ENCODE assay signal across 24 cellular contexts in genomic region chr6:131861356-131861755, GRCh38. TPM values are rescaled to one million over a fixed set of nuclear protein-coding genes. Genes with fewer than 3 reads are reported as not detected.
A peak's percentile ranks its signal among the peaks of the same experiment; 100 is the strongest.
DNase-seq lines count a peak whose midpoint lies in the region; ATAC-seq and TF ChIP-seq lines count a peak whose summit lies in the region.
"Had no signal": no experiment of that assay in that cellular context is flagged by ENCODE, and none has a peak within 500 bp of the region (broad histone marks: within the 10 kb centered on the region; RNA-seq: fewer than 3 reads in every experiment).

No MANE protein-coding gene starts in this region.

- no peaks in the 10 kb centered on the region for H3K79me1 ChIP-seq in IMR-90 (ENCODE audit: low read depth in 1 of 2, low read length in 2 of 2)
- no peaks in the 10 kb centered on the region for H3K79me1 ChIP-seq in mesenchymal stem cell (replicated peaks; ENCODE audit: low read length, poor library complexity, severe bottlenecking)

- H3K23ac ChIP-seq in IMR-90 (ENCODE audit: low read depth, low read length) (no peak overlapping the region), mesenchymal stem cell (ENCODE audit: low read length in 2 of 2) (no peak overlapping the region)

- no peak overlapping the region for H4K91ac ChIP-seq in IMR-90 (ENCODE audit: insufficient read depth, low read depth, low read length)
- H4K91ac ChIP-seq in mesenchymal stem cell (ENCODE audit: low read length): no peak overlapping the region

- no peak for TF ChIP-seq CTCF in AG09319 (IDR thresholded peaks at IDR 0.05; ENCODE audit: low read depth, low read length)
- TF ChIP-seq CTCF in IMR-90 (conservative IDR thresholded peaks at IDR 0.05; ENCODE audit: low read depth, low read length): no peak
- no peak for TF ChIP-seq CTCF in cardiac fibroblast (IDR thresholded peaks at IDR 0.05; ENCODE audit: low read depth, low read length)
- TF ChIP-seq CTCF in left ventricle myocardium inferior (IDR thresholded peaks at IDR 0.05; ENCODE audit: borderline replicate concordance): no peak
- no peak for TF ChIP-seq CTCF in uterus (IDR thresholded peaks at IDR 0.05)

- H4K5ac ChIP-seq in IMR-90 (ENCODE audit: low read depth, low read length): no peak overlapping the region

- no peak for TF ChIP-seq RAD21 in IMR-90 (IDR thresholded peaks at IDR 0.05; ENCODE audit: low read length)

- H3K27ac ChIP-seq in IMR-90 (ENCODE audit: insufficient read depth, low read length) (peak overlapping the region; percentile 16; the same call in 1 of the 2 replicates), mesenchymal stem cell (ENCODE audit: low read length, poor library complexity, severe bottlenecking) (peak overlapping the region; percentile 69), left ventricle myocardium inferior (replicated peaks) (no peak overlapping the region), uterus (no peak overlapping the region)
- H3K27ac ChIP-seq: heart left ventricle, right atrium auricular region, vagina had no signal

- H3K14ac ChIP-seq in IMR-90 (replicated peaks; ENCODE audit: low read depth, low read length): no peak overlapping the region
- H3K14ac ChIP-seq in mesenchymal stem cell (ENCODE audit: low read length in 2 of 2): no peak overlapping the region

- CTCF ChIA-PET in IMR-90 (lab: Yijun Ruan, JAX): interaction anchor here (1.1 kb wide), 1 partner anchor 15 kb away, joined by 3 read pairs; no protein-coding TSS in a partner anchor

- H3K27me3 ChIP-seq in IMR-90 (ENCODE audit: control insufficient read depth, insufficient read depth, low read length): no peaks in the 10 kb centered on the region
- H3K27me3 ChIP-seq in mesenchymal stem cell (ENCODE audit: control insufficient read depth in 1 of 2, insufficient read depth in 1 of 2, low read length in 2 of 2): no peaks in the 10 kb centered on the region
- H3K27me3 ChIP-seq in left ventricle myocardium inferior (ENCODE audit: low read depth): no peaks in the 10 kb centered on the region
- no peaks in the 10 kb centered on the region for H3K27me3 ChIP-seq in uterus
- H3K27me3 ChIP-seq: heart left ventricle, right atrium auricular region, vagina had no signal

- no peak overlapping the region for H3K56ac ChIP-seq in IMR-90 (ENCODE audit: extremely low read depth, insufficient read depth, low read length)

- no peak overlapping the region for H3K18ac ChIP-seq in IMR-90 (ENCODE audit: low read depth, low read length)
- no peak overlapping the region for H3K18ac ChIP-seq in mesenchymal stem cell (ENCODE audit: low read depth in 1 of 2, low read length in 2 of 2)

- WGBS in IMR-90 (ENCODE audit: extremely low coverage in 2 of 2, insufficient read length in 1 of 2), 2 experiments: no CpG with 5 or more reads among the region's 1 CpG
- WGBS in mesenchymal stem cell: no CpG with 5 or more reads among the region's 1 CpG

- no peak overlapping the region for H3K4me3 ChIP-seq in IMR-90 (ENCODE audit: insufficient read depth, low read depth, low read length)
- no peak overlapping the region for H3K4me3 ChIP-seq in cardiac fibroblast (replicated peaks in 1 of 2; ENCODE audit: low read depth in 2 of 2, low read length in 2 of 2)
- H3K4me3 ChIP-seq in mesenchymal stem cell (ENCODE audit: insufficient read depth in 1 of 2, low read depth in 1 of 2, low read length in 2 of 2): no peak overlapping the region
- H3K4me3 ChIP-seq in left ventricle myocardium inferior: no peak overlapping the region
- no peak overlapping the region for H3K4me3 ChIP-seq in uterus
- H3K4me3 ChIP-seq: GM12878, heart left ventricle, right atrium auricular region, vagina had no signal

- H4K8ac ChIP-seq in IMR-90 (ENCODE audit: low read depth in 2 of 2, low read length in 2 of 2) (no peak overlapping the region; a peak in 1 of 4 replicates), mesenchymal stem cell (ENCODE audit: low read length) (no peak overlapping the region)

- H4K20me1 ChIP-seq in IMR-90 (ENCODE audit: insufficient read depth, low read length): no peaks in the 10 kb centered on the region

- BruUV-seq in IMR-90 (replicated peaks; lab: Mats Ljungman, UMichigan): no TSS peak

- H3K4me1 ChIP-seq in IMR-90 (ENCODE audit: control insufficient read depth, insufficient read depth, low read length) (peaks cover 6% of the 10 kb centered on the region; the same call in 1 of the 2 replicates), mesenchymal stem cell (ENCODE audit: control insufficient read depth, insufficient read depth, low read depth, low read length) (peaks cover 3% of the 10 kb centered on the region), left ventricle myocardium inferior (no peaks in the 10 kb centered on the region), uterus (no peaks in the 10 kb centered on the region)
- H3K4me1 ChIP-seq: heart left ventricle, right atrium auricular region, vagina had no signal

- intact Hi-C loops in IMR-90 (cut with micrococcal nuclease) (loop anchor here (5.0 kb wide), 1 partner anchor 44 kb away; no protein-coding TSS in a partner anchor), left ventricle myocardium inferior (cut with micrococcal nuclease) (no loop called here), uterus (cut with DNase I; ENCODE audit: low total_unique reads) (no loop called here)

- H3K9ac ChIP-seq in IMR-90 (ENCODE audit: low read depth, low read length): no peak overlapping the region
- no peak overlapping the region for H3K9ac ChIP-seq in mesenchymal stem cell (ENCODE audit: low read length)

- H2BK12ac ChIP-seq in mesenchymal stem cell (ENCODE audit: low read length in 2 of 2): no peak overlapping the region

- no peak overlapping the region for H2AK5ac ChIP-seq in IMR-90 (ENCODE audit: low read depth, low read length)
- H2AK5ac ChIP-seq in mesenchymal stem cell (ENCODE audit: low read length, severe bottlenecking): no peak overlapping the region

- no peak overlapping the region for H2AFZ ChIP-seq in IMR-90 (replicated peaks; ENCODE audit: low read length, poor library complexity)
- H2AFZ ChIP-seq in mesenchymal stem cell (ENCODE audit: low read depth, low read length): no peak overlapping the region

- peak; percentile 39 for DNase-seq in AG09319 (ENCODE audit: extremely low read depth, low read depth)
- DNase-seq in IMR-90: peak; percentile 64
- peak; percentile 52 to 65 for DNase-seq in cardiac fibroblast (ENCODE audit: low read depth in 2 of 2)
- DNase-seq in mesenchymal stem cell: peak; percentile 20
- DNase-seq in DMS114 treated with DMSO at 0.1 percent for 48 hours (lab: John Stamatoyannopoulos, UW; ENCODE audit: unreplicated experiment): no peak
- no peak for DNase-seq in left ventricle myocardium inferior
- no peak for DNase-seq in uterus
- DNase-seq: activated CD4-positive, alpha-beta T cell treated with anti-CD3 and anti-CD28 coated beads, Interleukin-2, amount 50 U/mL, for 48 hours; activated effector memory CD4-positive, alpha-beta T cell treated with anti-CD3 and anti-CD28 coated beads, Interleukin-2, amount 50 U/mL, for 16 hours; amygdala; CD4-positive, CD25-positive, alpha-beta regulatory T cell; effector memory CD4-positive, alpha-beta T cell; heart left ventricle; left ventricle myocardium superior; NCI-H1105 treated with DMSO at 0.1 percent for 48 hours; NCI-H510A treated with DMSO at 0.1 percent for 48 hours; NK-92 treated with Interleukin-12 subunit alpha and Interleukin-12 subunit beta, amount 100 ng/mL, for 24 hours; occipital lobe; stimulated activated CD8-positive, alpha-beta memory T cell treated with anti-CD3 and anti-CD28 coated beads, Interleukin-4, amount 100 ng/mL, for 48 hours had no signal

- H3K4me2 ChIP-seq in IMR-90 (ENCODE audit: low read depth, low read length): no peak overlapping the region; the same call in 1 of the 2 replicates
- no peak overlapping the region for H3K4me2 ChIP-seq in mesenchymal stem cell (ENCODE audit: low read length, poor library complexity, severe bottlenecking)

- peaks cover 2% of the 10 kb centered on the region; the same call in 1 of the 2 replicates for H3K9me1 ChIP-seq in IMR-90 (ENCODE audit: insufficient read depth, low read length)

- peak; percentile 45 for ATAC-seq in IMR-90 (ENCODE audit: low read depth)
- no peak for ATAC-seq in HG02571 (IDR thresholded peaks at IDR 0.05; ENCODE audit: unreplicated experiment)
- ATAC-seq: esophagus mucosa, GM12878, heart left ventricle, left ventricle myocardium superior had no signal

- H3K4ac ChIP-seq in IMR-90 (ENCODE audit: low read depth, low read length): no peak overlapping the region
- H3K4ac ChIP-seq in mesenchymal stem cell (ENCODE audit: low read depth in 1 of 2, low read length in 2 of 2): no peak overlapping the region

- POLR2A ChIA-PET in IMR-90 (lab: Charles Lee; ENCODE audit: unreplicated experiment): no interaction called here

- H2BK120ac ChIP-seq in IMR-90 (ENCODE audit: low read depth, low read length): no peak overlapping the region
- H2BK120ac ChIP-seq in mesenchymal stem cell (ENCODE audit: low read depth, low read length): no peak overlapping the region

- no peak overlapping the region for H2BK20ac ChIP-seq in IMR-90 (ENCODE audit: low read depth, low read length)

- no peak for TF ChIP-seq POLR2A in IMR-90 (IDR thresholded peaks at IDR 0.05; ENCODE audit: low read depth, low read length)
- no peak for TF ChIP-seq POLR2A in uterus (IDR thresholded peaks at IDR 0.05)

- H3K9me3 ChIP-seq in IMR-90 (ENCODE audit: control insufficient read depth, insufficient read depth, low read length) (no peaks in the 10 kb centered on the region), mesenchymal stem cell (ENCODE audit: control insufficient read depth, low read length) (no peaks in the 10 kb centered on the region), left ventricle myocardium inferior (replicated peaks) (no peaks in the 10 kb centered on the region), uterus (no peaks in the 10 kb centered on the region)
- H3K9me3 ChIP-seq: heart left ventricle, right atrium auricular region, vagina had no signal

- H3K36me3 ChIP-seq in IMR-90 (ENCODE audit: control insufficient read depth, insufficient read depth, low read length): no peaks in the 10 kb centered on the region
- H3K36me3 ChIP-seq in mesenchymal stem cell (ENCODE audit: control insufficient read depth in 1 of 2, insufficient read depth in 2 of 2, low read depth in 1 of 2, low read length in 2 of 2): no peaks in the 10 kb centered on the region
- H3K36me3 ChIP-seq in left ventricle myocardium inferior: no peaks in the 10 kb centered on the region
- H3K36me3 ChIP-seq in uterus: no peaks in the 10 kb centered on the region
- H3K36me3 ChIP-seq: heart left ventricle, right atrium auricular region, vagina had no signal

- H2BK5ac ChIP-seq in IMR-90 (ENCODE audit: low read depth, low read length, poor library complexity, severe bottlenecking) (peak overlapping the region; percentile 79), mesenchymal stem cell (ENCODE audit: low read depth, low read length, poor library complexity, severe bottlenecking) (peak overlapping the region; percentile 73)

- no peak overlapping the region for H2AK9ac ChIP-seq in IMR-90 (replicated peaks; ENCODE audit: low read depth, low read length, poor library complexity)

- H2BK15ac ChIP-seq in IMR-90 (ENCODE audit: low read depth, low read length) (no peak overlapping the region; the same call in 2 of the 3 replicates), mesenchymal stem cell (ENCODE audit: low read depth, poor library complexity, severe bottlenecking) (no peak overlapping the region)

- dilution Hi-C loops in IMR-90 (cut with HindIII; ENCODE audit: low sequenced_read_pairs, unreplicated experiment): no loop called here

- in situ Hi-C loops in IMR-90 (cut with MboI; ENCODE audit: low sequenced_read_pairs): no loop called here

RNA-seq across cellular contexts. Expression of gene ENPP1, which starts 53.5 kb away (rescaled TPM):
- total RNA-seq in IMR-90 (2012; rRNA removed) (38.9 and 39.4 TPM in 2 replicates), left ventricle myocardium inferior (2.9 TPM), uterus (100 to 1,000 TPM in 1 of 4 donors, 10 to 100 TPM in 3; 26.5 to 128 (median 54.3) TPM)
- polyA plus RNA-seq in IMR-90 (2012; rRNA removed): 10.5 and 10.9 TPM in 2 replicates
- 1.9 and 7.1 TPM in 2 replicates for polyA plus RNA-seq in IMR-90 (2012; cell fraction: cytosol; rRNA removed)
- 1.6 and 10.0 TPM in 2 replicates for polyA plus RNA-seq in IMR-90 (2012; cell fraction: nucleus; rRNA removed; ENCODE audit: low replicate concordance)
- polyA plus RNA-seq in mesenchymal stem cell (2013, experiment 1 of 2): 2.5 TPM
- polyA plus RNA-seq in mesenchymal stem cell (2013, experiment 2 of 2): 2.6 TPM
- total RNA-seq: CD4-positive, CD25-positive, alpha-beta regulatory T cell had no signal

Comparison
In these comparisons a context has a peak if more than half of its experiments do, and no peak if none do; other contexts are left out.
1. DNase-seq: peak in AG09319 (single experiment), IMR-90 (single experiment), cardiac fibroblast (2 of 2) and mesenchymal stem cell (single experiment); none in DMS114 treated with DMSO at 0.1 percent for 48 hours (single experiment), left ventricle myocardium inferior (single experiment) and uterus (0 of 2).
2. H3K27ac ChIP-seq: peak in IMR-90 (single experiment) and mesenchymal stem cell (single experiment); none in left ventricle myocardium inferior (single experiment) and uterus (0 of 2).